8 cellular contexts compared by ENCODE assay signal in the genomic region with DNA sequence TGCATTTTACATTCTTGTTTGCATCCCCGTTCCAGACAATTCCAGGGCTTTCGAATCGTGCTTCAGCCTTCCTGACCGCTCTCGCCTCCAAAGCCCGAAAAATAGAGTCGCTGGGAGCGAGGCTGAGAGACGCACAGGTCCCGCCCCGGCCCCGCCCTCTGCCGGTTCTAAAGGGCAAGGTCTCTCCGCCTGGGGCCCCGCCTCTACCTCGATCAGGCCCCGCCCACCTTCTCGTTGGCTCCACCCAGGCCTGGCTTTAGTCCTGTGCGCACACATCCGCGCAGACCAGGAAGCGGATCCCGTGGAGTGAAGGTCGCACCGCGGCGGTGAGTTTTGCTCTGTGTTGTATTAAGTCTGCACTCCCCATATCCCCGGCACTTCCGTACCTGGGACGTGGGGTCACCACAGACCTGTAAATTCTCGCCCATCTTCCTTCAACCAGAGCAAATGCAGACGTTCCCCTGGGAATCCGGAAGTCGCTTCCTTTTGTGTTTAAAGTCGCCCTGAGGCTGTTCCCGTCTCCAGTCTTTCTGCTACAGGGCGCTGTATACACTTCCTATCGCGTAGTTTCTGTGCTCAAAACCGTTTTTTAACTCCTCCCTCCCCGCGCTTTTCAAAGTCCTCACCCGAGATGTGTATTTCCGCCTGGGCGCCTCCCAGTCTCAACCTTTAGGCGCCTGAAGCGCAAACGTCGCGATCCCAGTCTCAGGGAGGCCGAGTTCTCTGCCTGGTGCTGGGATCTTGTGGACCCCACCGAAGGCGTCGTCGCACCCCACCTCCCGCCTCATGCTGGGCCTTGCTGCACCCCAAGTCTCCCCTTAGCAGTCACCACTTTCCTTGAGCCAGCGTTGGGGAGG. TPM values are rescaled to one million over a fixed set of nuclear protein-coding genes. Genes with fewer than 3 reads are reported as not detected.
DNase-seq lines count a peak whose midpoint lies in the region; ATAC-seq and TF ChIP-seq lines count a peak whose summit lies in the region.

A gene (plus strand): TSS at position 283 of the 857 bp plus-strand sequence. CDS start 3,861 bp downstream, outside the sequence.

- in situ Hi-C loops in GM13976 (cut with MboI; ENCODE audit: low sequenced_read_pairs, unreplicated experiment), result no loop called here

- TF ChIP-seq CTCF in GM13976 (IDR thresholded peaks at IDR 0.05; ENCODE audit: borderline replicate concordance, control extremely low read depth, extremely low read depth, insufficient read depth, missing control alignments) (no peak), chondrocyte (IDR thresholded peaks at IDR 0.05) (peak; percentile 67), kidney epithelial cell (IDR thresholded peaks at IDR 0.05; ENCODE audit: insufficient read depth, low read length, poor library complexity, severe bottlenecking) (peak; percentile 22)

- peaks cover 6% of the 10 kb centered on the region for H3K9me3 Mint-ChIP-seq in chondrocyte (ENCODE audit: low read depth)

- peak within 1 kb of the TSS; percentile 96 for H3K4me3 Mint-ChIP-seq in chondrocyte (ENCODE audit: unreplicated experiment)

- no peaks in the 10 kb centered on the region for H3K36me3 ChIP-seq in kidney epithelial cell (ENCODE audit: control insufficient read depth, insufficient read depth, low read length)

- H3K36me3 Mint-ChIP-seq in chondrocyte (ENCODE audit: low read depth), result peaks cover 26% of the 10 kb centered on the region

- peak within 1 kb of the TSS; percentile 56 for H3K4me3 ChIP-seq in kidney epithelial cell (ENCODE audit: low read depth, low read length)

- peaks cover 25% of the 10 kb centered on the region for H3K4me1 Mint-ChIP-seq in chondrocyte (ENCODE audit: low read depth)

- H3K27me3 Mint-ChIP-seq in chondrocyte (ENCODE audit: low read depth), result no peaks in the 10 kb centered on the region

- peak; percentile 91 for ATAC-seq in HG02938 (IDR thresholded peaks at IDR 0.05; ENCODE audit: unreplicated experiment)

- H3K27me3 ChIP-seq in kidney epithelial cell (ENCODE audit: control insufficient read depth, insufficient read depth, low read length), result no peaks in the 10 kb centered on the region

- H3K27ac Mint-ChIP-seq in chondrocyte (ENCODE audit: unreplicated experiment), result peak within 1 kb of the TSS; percentile 99

- peak; percentile 90 for DNase-seq in GM13976 (ENCODE audit: low spot score)
- peak; percentile 74 for DNase-seq in NCI-H2171 (lab: John Stamatoyannopoulos, UW)
- DNase-seq in activated CD4-positive, alpha-beta T cell treated with anti-CD3 and anti-CD28 coated beads for 24 hours (ENCODE audit: low read depth in 2 of 2), result peak; percentile 88 to 94
- DNase-seq in chondrocyte (ENCODE audit: low spot score), result peak; percentile 98
- peak; percentile 47 for DNase-seq in kidney epithelial cell (ENCODE audit: low read depth)
- DNase-seq in stimulated activated CD4-positive, alpha-beta T cell treated with anti-CD3 and anti-CD28 coated beads, Interleukin-15, amount 100 ng/mL, for 24 hours, result peak; percentile 92
- DNase-seq in HuH-7 (ENCODE audit: low spot score), result no peak

RNA-seq across cellular contexts. Expression of the gene that starts here (rescaled TPM):
- total RNA-seq in chondrocyte (10.9 to 15.2 TPM (median 11.3 TPM) in 3 replicates), kidney epithelial cell (11.0 and 14.6 TPM in 2 replicates)
